In genomic region chrX:47467106-47467505, GRCh38 we compare ENCODE assay signal across 8 cellular contexts.
"Had no signal": no experiment of that assay in that cellular context is flagged by ENCODE, and none has a peak within 500 bp of the region (broad histone marks: within the 10 kb centered on the region; RNA-seq: fewer than 3 reads in every experiment).

No MANE protein-coding gene starts in this region.

- H3K4me3 ChIP-seq: GM23248, HAP-1, K562 had no signal

- ATAC-seq: HCT116, K562 had no signal

- H2AFZ ChIP-seq: GM23248 had no signal

- H3K27ac ChIP-seq: GM23248 had no signal

- H3K9me3 ChIP-seq: HAP-1 had no signal

- DNase-seq: GM23248, GOT3, H7, HFFc6, IMR-90 had no signal

- H3K9ac ChIP-seq: GM23248 had no signal

- H3K4me1 ChIP-seq: HAP-1 had no signal
